In the genomic region with DNA sequence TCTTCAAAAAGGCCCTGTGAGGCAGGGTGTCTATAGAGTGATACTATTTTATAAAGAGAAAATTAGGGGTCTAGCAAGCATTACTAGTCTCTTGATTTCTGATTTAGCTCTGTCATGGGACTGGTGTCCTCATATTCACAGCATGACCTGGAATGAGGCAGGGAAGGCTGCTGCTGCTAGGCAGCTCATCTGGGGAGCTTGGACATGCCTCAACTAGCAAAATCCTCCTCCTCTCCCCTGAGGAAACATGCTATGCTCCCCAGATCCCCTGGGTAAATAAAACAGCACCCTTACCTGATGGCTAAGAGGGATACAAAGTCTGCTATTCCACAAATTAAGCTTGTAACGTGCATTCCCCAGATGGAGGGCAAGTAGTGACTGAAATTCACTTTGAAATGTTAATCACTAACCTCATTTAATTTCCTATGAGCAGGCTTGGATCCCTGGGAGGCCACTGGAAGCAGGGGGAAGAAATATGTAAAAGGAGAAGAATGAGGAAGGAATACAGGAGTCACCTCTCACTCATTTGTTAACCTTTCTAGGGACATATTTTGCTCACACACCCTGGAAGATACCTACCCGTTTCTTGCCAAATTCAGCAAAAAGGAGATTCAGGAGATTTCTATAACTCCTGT, we compare ENCODE assay signal across 24 cellular contexts.
DNase-seq lines count a peak whose midpoint lies in the region; ATAC-seq and TF ChIP-seq lines count a peak whose summit lies in the region.
"Had no signal": no experiment of that assay in that cellular context is flagged by ENCODE, and none has a peak within 500 bp of the region (broad histone marks: within the 10 kb centered on the region; RNA-seq: fewer than 3 reads in every experiment).

No MANE protein-coding gene starts in this region.

- H3K36me3 ChIP-seq in neuronal stem cell (replicated peaks in 1 of 2; ENCODE audit: control insufficient read depth in 2 of 2, insufficient read depth in 2 of 2, low read length in 2 of 2): no peaks in the 10 kb centered on the region
- H3K36me3 ChIP-seq: colonic mucosa, gastrocnemius medialis, left lung, vagina had no signal

- H3K4me3 ChIP-seq in neuronal stem cell (ENCODE audit: low read length in 2 of 2): no peak overlapping the region
- H3K4me3 ChIP-seq: colonic mucosa, gastrocnemius medialis, left lung, skin epidermis, vagina had no signal

- no peak overlapping the region for H3K18ac ChIP-seq in neuronal stem cell (ENCODE audit: low read length)

- H3K9me3 ChIP-seq in neuronal stem cell (replicated peaks in 1 of 2; ENCODE audit: control insufficient read depth in 2 of 2, insufficient read depth in 1 of 2, low read depth in 1 of 2, low read length in 2 of 2): no peaks in the 10 kb centered on the region
- H3K9me3 ChIP-seq: colonic mucosa, gastrocnemius medialis, vagina had no signal

- H2BK15ac ChIP-seq in neuronal stem cell (ENCODE audit: low read length): no peak overlapping the region

- H3K9ac ChIP-seq in neuronal stem cell (ENCODE audit: low read depth, low read length, poor library complexity): no peak overlapping the region
- H3K9ac ChIP-seq: parathyroid adenoma had no signal

- no peak overlapping the region for H3K4me2 ChIP-seq in neuronal stem cell (ENCODE audit: insufficient read depth, low read length, poor library complexity, severe bottlenecking)

- DNase-seq in HPDE6-E6E7 (ENCODE audit: extremely low spot score) (peak; percentile 3), NCI-H2171 (lab: John Stamatoyannopoulos, UW) (peak; percentile 94), foreskin keratinocyte (peak; percentile 44 to 76), neuronal stem cell (ENCODE audit: low spot score) (no peak), T-helper 2 cell (no peak), omental fat pad (ENCODE audit: low spot score) (no peak)
- no peak for DNase-seq in activated CD4-positive, alpha-beta T cell treated with anti-CD3 and anti-CD28 coated beads for 1 hour
- DNase-seq: activated CD4-positive, CD25-positive, alpha-beta regulatory T cell; activated CD8-positive, alpha-beta T cell treated with anti-CD3 and anti-CD28 coated beads, Interleukin-2, amount 10 ng/mL, durations not matched to agents 7 days and 5 days; activated T-cell treated with anti-CD3 and anti-CD28 coated beads, Interleukin-2, amount 50 U/mL, for 72 hours; AML-193; colonic mucosa; COR-L47; erythroblast; gastrocnemius medialis; NCI-H2029; OCI-M1; SIG-M5; stimulated activated CD8-positive, alpha-beta memory T cell treated with anti-CD3 and anti-CD28 coated beads, Interleukin-4, amount 100 ng/mL, for 48 hours had no signal

- peaks cover 18% of the 10 kb centered on the region for H3K4me1 ChIP-seq in foreskin keratinocyte
- peaks cover 3 to 6% of the 10 kb centered on the region in 2 donors for H3K4me1 ChIP-seq in neuronal stem cell (ENCODE audit: control insufficient read depth in 2 of 2, insufficient read depth in 1 of 2, low read depth in 1 of 2, low read length in 2 of 2)
- H3K4me1 ChIP-seq: colonic mucosa, gastrocnemius medialis, left lung, parathyroid adenoma, vagina had no signal

- peak overlapping the region; percentile 46 for H2AFZ ChIP-seq in neuronal stem cell (ENCODE audit: low read length)
- H2AFZ ChIP-seq: parathyroid adenoma had no signal

- H3K27ac ChIP-seq in foreskin keratinocyte (peak overlapping the region; percentile 61), neuronal stem cell (replicated peaks; ENCODE audit: low read length) (no peak overlapping the region)
- H3K27ac ChIP-seq: colonic mucosa, gastrocnemius medialis, left lung, parathyroid adenoma, skin epidermis, vagina had no signal

- ATAC-seq in foreskin keratinocyte: peak; percentile 83
- no peak for ATAC-seq in omental fat pad (ENCODE audit: low FRiP score)
- ATAC-seq: activated CD8-positive, alpha-beta T cell treated with anti-CD3 and anti-CD28 coated beads, Interleukin-2, amount 10 ng/mL, durations not matched to agents 7 days and 5 days; activated naive CD4-positive, alpha-beta T cell treated with anti-CD3 and anti-CD28 coated beads, Interleukin-2, amount 50 U/mL, for 72 hours; activated T-cell treated with anti-CD3 and anti-CD28 coated beads, Interleukin-2, amount 50 U/mL, for 72 hours; gastrocnemius medialis; left lung had no signal

- no peak overlapping the region for H4K8ac ChIP-seq in neuronal stem cell (ENCODE audit: low read depth, low read length)

- no peak overlapping the region for H3K23ac ChIP-seq in neuronal stem cell (ENCODE audit: low read depth, low read length, poor library complexity)

- no peak overlapping the region for H3K14ac ChIP-seq in neuronal stem cell (ENCODE audit: low read length)

- H3K4ac ChIP-seq in neuronal stem cell (ENCODE audit: low read length): no peak overlapping the region

- TF ChIP-seq CTCF in foreskin keratinocyte (conservative IDR thresholded peaks at IDR 0.05) (no peak), omental fat pad (IDR thresholded peaks at IDR 0.05) (no peak)

- H3K79me1 ChIP-seq in neuronal stem cell (ENCODE audit: low read depth, low read length): no peaks in the 10 kb centered on the region

- H2AK5ac ChIP-seq in neuronal stem cell (ENCODE audit: low read depth, low read length): no peak overlapping the region

- no peak overlapping the region for H2BK5ac ChIP-seq in neuronal stem cell (ENCODE audit: low read length)

- no peak overlapping the region for H4K91ac ChIP-seq in neuronal stem cell (ENCODE audit: low read depth, low read length, poor library complexity)

- no peak overlapping the region for H2BK120ac ChIP-seq in neuronal stem cell (ENCODE audit: low read depth, low read length)

- no CpG with 5 or more reads among the region's 2 CpGs for WGBS in neuronal stem cell (ENCODE audit: extremely low coverage in 2 of 2, insufficient read length in 2 of 2, insufficient replicate concordance in 1 of 2), 2 donors

- H3K27me3 ChIP-seq in foreskin keratinocyte: no peaks in the 10 kb centered on the region
- no peaks in the 10 kb centered on the region for H3K27me3 ChIP-seq in neuronal stem cell (ENCODE audit: control insufficient read depth in 3 of 3, insufficient read depth in 3 of 3, low read depth in 1 of 3, low read length in 3 of 3)
- H3K27me3 ChIP-seq: colonic mucosa, gastrocnemius medialis, left lung, vagina had no signal

- H2BK12ac ChIP-seq in neuronal stem cell (ENCODE audit: low read length): no peak overlapping the region

Comparison
In these comparisons a context has a peak if more than half of its experiments do, and no peak if none do; other contexts are left out.
1. DNase-seq: peak in HPDE6-E6E7 (single experiment), NCI-H2171 (single experiment) and foreskin keratinocyte (2 of 2); none in neuronal stem cell (single experiment), T-helper 2 cell (0 of 5), activated CD4-positive, alpha-beta T cell treated with anti-CD3 and anti-CD28 coated beads for 1 hour (single experiment) and omental fat pad (single experiment).